ENCODE assay signal across 1 cellular context in genomic region chr10:72249176-72249862, GRCh38.
TF ChIP-seq lines count a peak whose summit lies in the region.

No MANE protein-coding gene starts in this region.

TF ChIP-seq in HEK293, 187 proteins besides CTCF, POLR2A, EP300 and RAD21 (continued from another document and continues in another):
- TF ChIP-seq ZNF404 (tag by site-specific recombination; IDR thresholded peaks at IDR 0.05) (peak; percentile 97), ZNF354C (tag by site-specific recombination; IDR thresholded peaks at IDR 0.05; ENCODE audit: borderline replicate concordance, low read depth) (0 out of 2 replicates have a peak, but pooled peaks have one; percentile 58), ZNF19 (tag by site-specific recombination; IDR thresholded peaks at IDR 0.05; ENCODE audit: low read depth) (peak; percentile 87; the same call in 1 of the 2 replicates), ZNF514 (tag by site-specific recombination; IDR thresholded peaks at IDR 0.05) (peak; percentile 94), ZNF394 (tag by site-specific recombination; IDR thresholded peaks at IDR 0.05; ENCODE audit: borderline replicate concordance) (peak; percentile 99), ZNF530 (tag by site-specific recombination; IDR thresholded peaks at IDR 0.05; ENCODE audit: low read depth) (0 out of 2 replicates have a peak, but pooled peaks have one; percentile 52), ZBTB8A (tag by site-specific recombination; IDR thresholded peaks at IDR 0.05) (peak; percentile 89), ZNF629 (tag by site-specific recombination; IDR thresholded peaks at IDR 0.05) (peak; percentile 81), ZEB2 (tag by site-specific recombination; IDR thresholded peaks at IDR 0.05) (0 out of 2 replicates have a peak, but pooled peaks have one; percentile 42), OVOL3 (tag by site-specific recombination; IDR thresholded peaks at IDR 0.05) (peak; percentile 87), ZNF23 (tag by site-specific recombination; IDR thresholded peaks at IDR 0.05; ENCODE audit: borderline replicate concordance) (0 out of 2 replicates have a peak, but pooled peaks have one; percentile 30), ZNF121 (tag by site-specific recombination; IDR thresholded peaks at IDR 0.05) (peak; percentile 63), MYNN (tag by site-specific recombination; IDR thresholded peaks at IDR 0.05; ENCODE audit: borderline replicate concordance) (peak; percentile 56; the same call in 1 of the 2 replicates), ZNF146 (tag by site-specific recombination; IDR thresholded peaks at IDR 0.05) (peak; percentile 28; the same call in 1 of the 2 replicates), ZNF501 (tag by site-specific recombination; IDR thresholded peaks at IDR 0.05) (peak; percentile 80; the same call in 1 of the 2 replicates), INSM2 (tag by site-specific recombination; IDR thresholded peaks at IDR 0.05) (peak; percentile 43; the same call in 1 of the 2 replicates), MZF1 (tag by site-specific recombination; IDR thresholded peaks at IDR 0.05; ENCODE audit: borderline replicate concordance) (peak; percentile 71; the same call in 1 of the 2 replicates), ZNF548 (tag by site-specific recombination; IDR thresholded peaks at IDR 0.05) (peak; percentile 38; the same call in 1 of the 2 replicates), RBAK (tag by site-specific recombination; IDR thresholded peaks at IDR 0.05) (peak; percentile 82), ZBTB7A (tag by site-specific recombination; IDR thresholded peaks at IDR 0.05; ENCODE audit: low read depth) (0 out of 2 replicates have a peak, but pooled peaks have one; percentile 39), ZNF138 (tag by site-specific recombination; IDR thresholded peaks at IDR 0.05; ENCODE audit: borderline replicate concordance) (peak; percentile 98), KLF7 (tag by site-specific recombination; IDR thresholded peaks at IDR 0.05; ENCODE audit: borderline replicate concordance) (peak; percentile 84; the same call in 1 of the 2 replicates), ZNF341 (tag by site-specific recombination; IDR thresholded peaks at IDR 0.05; ENCODE audit: low read depth) (peak; percentile 41; the same call in 1 of the 2 replicates), ZNF155 (tag by site-specific recombination; IDR thresholded peaks at IDR 0.05) (0 out of 2 replicates have a peak, but pooled peaks have one; percentile 36), ZNF623 (tag by site-specific recombination; IDR thresholded peaks at IDR 0.05) (peak; percentile 89), ZNF223 (tag by site-specific recombination; IDR thresholded peaks at IDR 0.05) (peak; percentile 72; the same call in 1 of the 2 replicates), WT1 (tag by site-specific recombination; IDR thresholded peaks at IDR 0.05) (0 out of 2 replicates have a peak, but pooled peaks have one; percentile 21), ZBTB21 (tag by site-specific recombination; IDR thresholded peaks at IDR 0.05) (peak; percentile 61), ZNF366 (tag by site-specific recombination; conservative IDR thresholded peaks at IDR 0.05) (peak; percentile 49; the same call in 1 of the 2 replicates), ZNF266 (tag by site-specific recombination; IDR thresholded peaks at IDR 0.05; ENCODE audit: low read depth) (peak; percentile 93), ZNF560 (tag by site-specific recombination; IDR thresholded peaks at IDR 0.05; ENCODE audit: borderline replicate concordance) (peak; percentile 93), ZNF140 (tag by site-specific recombination; IDR thresholded peaks at IDR 0.05) (peak; percentile 98), ZNF610 (tag by site-specific recombination; IDR thresholded peaks at IDR 0.05; ENCODE audit: borderline replicate concordance) (peak; percentile 77), ZNF791 (tag by site-specific recombination; IDR thresholded peaks at IDR 0.05) (peak; percentile 76), ZNF518A (tag by site-specific recombination; conservative IDR thresholded peaks at IDR 0.05; ENCODE audit: low read depth) (peak; percentile 97), ZNF558 (tag by site-specific recombination; IDR thresholded peaks at IDR 0.05) (peak; percentile 93), FEZF1 (tag by site-specific recombination; IDR thresholded peaks at IDR 0.05) (peak; percentile 10; the same call in 1 of the 2 replicates), ZXDB (tag by site-specific recombination; IDR thresholded peaks at IDR 0.05) (peak; percentile 78), ZNF433 (tag by site-specific recombination; IDR thresholded peaks at IDR 0.05; ENCODE audit: low read depth) (peak; percentile 97)
- TF ChIP-seq, protein P1, sequence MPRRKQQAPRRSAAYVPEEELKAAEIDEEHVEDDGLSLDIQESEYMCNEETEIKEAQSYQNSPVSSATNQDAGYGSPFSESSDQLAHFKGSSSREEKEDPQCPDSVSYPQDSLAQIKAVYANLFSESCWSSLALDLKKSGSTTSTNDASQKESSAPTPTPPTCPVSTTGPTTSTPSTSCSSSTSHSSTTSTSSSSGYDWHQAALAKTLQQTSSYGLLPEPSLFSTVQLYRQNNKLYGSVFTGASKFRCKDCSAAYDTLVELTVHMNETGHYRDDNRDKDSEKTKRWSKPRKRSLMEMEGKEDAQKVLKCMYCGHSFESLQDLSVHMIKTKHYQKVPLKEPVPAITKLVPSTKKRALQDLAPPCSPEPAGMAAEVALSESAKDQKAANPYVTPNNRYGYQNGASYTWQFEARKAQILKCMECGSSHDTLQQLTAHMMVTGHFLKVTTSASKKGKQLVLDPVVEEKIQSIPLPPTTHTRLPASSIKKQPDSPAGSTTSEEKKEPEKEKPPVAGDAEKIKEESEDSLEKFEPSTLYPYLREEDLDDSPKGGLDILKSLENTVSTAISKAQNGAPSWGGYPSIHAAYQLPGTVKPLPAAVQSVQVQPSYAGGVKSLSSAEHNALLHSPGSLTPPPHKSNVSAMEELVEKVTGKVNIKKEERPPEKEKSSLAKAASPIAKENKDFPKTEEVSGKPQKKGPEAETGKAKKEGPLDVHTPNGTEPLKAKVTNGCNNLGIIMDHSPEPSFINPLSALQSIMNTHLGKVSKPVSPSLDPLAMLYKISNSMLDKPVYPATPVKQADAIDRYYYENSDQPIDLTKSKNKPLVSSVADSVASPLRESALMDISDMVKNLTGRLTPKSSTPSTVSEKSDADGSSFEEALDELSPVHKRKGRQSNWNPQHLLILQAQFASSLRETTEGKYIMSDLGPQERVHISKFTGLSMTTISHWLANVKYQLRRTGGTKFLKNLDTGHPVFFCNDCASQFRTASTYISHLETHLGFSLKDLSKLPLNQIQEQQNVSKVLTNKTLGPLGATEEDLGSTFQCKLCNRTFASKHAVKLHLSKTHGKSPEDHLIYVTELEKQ (tag by site-specific recombination; IDR thresholded peaks at IDR 0.05; ENCODE audit: borderline replicate concordance), result peak; percentile 53; the same call in 1 of the 2 replicates
- TF ChIP-seq, protein P2, sequence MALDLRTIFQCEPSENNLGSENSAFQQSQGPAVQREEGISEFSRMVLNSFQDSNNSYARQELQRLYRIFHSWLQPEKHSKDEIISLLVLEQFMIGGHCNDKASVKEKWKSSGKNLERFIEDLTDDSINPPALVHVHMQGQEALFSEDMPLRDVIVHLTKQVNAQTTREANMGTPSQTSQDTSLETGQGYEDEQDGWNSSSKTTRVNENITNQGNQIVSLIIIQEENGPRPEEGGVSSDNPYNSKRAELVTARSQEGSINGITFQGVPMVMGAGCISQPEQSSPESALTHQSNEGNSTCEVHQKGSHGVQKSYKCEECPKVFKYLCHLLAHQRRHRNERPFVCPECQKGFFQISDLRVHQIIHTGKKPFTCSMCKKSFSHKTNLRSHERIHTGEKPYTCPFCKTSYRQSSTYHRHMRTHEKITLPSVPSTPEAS (tag by site-specific recombination; IDR thresholded peaks at IDR 0.05), result 0 out of 2 replicates have a peak, but pooled peaks have one; percentile 14
- TF ChIP-seq, protein P3, sequence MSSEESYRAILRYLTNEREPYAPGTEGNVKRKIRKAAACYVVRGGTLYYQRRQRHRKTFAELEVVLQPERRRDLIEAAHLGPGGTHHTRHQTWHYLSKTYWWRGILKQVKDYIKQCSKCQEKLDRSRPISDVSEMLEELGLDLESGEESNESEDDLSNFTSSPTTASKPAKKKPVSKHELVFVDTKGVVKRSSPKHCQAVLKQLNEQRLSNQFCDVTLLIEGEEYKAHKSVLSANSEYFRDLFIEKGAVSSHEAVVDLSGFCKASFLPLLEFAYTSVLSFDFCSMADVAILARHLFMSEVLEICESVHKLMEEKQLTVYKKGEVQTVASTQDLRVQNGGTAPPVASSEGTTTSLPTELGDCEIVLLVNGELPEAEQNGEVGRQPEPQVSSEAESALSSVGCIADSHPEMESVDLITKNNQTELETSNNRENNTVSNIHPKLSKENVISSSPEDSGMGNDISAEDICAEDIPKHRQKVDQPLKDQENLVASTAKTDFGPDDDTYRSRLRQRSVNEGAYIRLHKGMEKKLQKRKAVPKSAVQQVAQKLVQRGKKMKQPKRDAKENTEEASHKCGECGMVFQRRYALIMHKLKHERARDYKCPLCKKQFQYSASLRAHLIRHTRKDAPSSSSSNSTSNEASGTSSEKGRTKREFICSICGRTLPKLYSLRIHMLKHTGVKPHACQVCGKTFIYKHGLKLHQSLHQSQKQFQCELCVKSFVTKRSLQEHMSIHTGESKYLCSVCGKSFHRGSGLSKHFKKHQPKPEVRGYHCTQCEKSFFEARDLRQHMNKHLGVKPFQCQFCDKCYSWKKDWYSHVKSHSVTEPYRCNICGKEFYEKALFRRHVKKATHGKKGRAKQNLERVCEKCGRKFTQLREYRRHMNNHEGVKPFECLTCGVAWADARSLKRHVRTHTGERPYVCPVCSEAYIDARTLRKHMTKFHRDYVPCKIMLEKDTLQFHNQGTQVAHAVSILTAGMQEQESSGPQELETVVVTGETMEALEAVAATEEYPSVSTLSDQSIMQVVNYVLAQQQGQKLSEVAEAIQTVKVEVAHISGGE (tag by site-specific recombination; conservative IDR thresholded peaks at IDR 0.05; ENCODE audit: low read depth), result peak; percentile 90
- TF ChIP-seq, protein P4, sequence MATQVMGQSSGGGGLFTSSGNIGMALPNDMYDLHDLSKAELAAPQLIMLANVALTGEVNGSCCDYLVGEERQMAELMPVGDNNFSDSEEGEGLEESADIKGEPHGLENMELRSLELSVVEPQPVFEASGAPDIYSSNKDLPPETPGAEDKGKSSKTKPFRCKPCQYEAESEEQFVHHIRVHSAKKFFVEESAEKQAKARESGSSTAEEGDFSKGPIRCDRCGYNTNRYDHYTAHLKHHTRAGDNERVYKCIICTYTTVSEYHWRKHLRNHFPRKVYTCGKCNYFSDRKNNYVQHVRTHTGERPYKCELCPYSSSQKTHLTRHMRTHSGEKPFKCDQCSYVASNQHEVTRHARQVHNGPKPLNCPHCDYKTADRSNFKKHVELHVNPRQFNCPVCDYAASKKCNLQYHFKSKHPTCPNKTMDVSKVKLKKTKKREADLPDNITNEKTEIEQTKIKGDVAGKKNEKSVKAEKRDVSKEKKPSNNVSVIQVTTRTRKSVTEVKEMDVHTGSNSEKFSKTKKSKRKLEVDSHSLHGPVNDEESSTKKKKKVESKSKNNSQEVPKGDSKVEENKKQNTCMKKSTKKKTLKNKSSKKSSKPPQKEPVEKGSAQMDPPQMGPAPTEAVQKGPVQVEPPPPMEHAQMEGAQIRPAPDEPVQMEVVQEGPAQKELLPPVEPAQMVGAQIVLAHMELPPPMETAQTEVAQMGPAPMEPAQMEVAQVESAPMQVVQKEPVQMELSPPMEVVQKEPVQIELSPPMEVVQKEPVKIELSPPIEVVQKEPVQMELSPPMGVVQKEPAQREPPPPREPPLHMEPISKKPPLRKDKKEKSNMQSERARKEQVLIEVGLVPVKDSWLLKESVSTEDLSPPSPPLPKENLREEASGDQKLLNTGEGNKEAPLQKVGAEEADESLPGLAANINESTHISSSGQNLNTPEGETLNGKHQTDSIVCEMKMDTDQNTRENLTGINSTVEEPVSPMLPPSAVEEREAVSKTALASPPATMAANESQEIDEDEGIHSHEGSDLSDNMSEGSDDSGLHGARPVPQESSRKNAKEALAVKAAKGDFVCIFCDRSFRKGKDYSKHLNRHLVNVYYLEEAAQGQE (tag by site-specific recombination; IDR thresholded peaks at IDR 0.05), result peak; percentile 89
